Comparison of ENCODE assay signal across 1 cellular context in the genomic region with DNA sequence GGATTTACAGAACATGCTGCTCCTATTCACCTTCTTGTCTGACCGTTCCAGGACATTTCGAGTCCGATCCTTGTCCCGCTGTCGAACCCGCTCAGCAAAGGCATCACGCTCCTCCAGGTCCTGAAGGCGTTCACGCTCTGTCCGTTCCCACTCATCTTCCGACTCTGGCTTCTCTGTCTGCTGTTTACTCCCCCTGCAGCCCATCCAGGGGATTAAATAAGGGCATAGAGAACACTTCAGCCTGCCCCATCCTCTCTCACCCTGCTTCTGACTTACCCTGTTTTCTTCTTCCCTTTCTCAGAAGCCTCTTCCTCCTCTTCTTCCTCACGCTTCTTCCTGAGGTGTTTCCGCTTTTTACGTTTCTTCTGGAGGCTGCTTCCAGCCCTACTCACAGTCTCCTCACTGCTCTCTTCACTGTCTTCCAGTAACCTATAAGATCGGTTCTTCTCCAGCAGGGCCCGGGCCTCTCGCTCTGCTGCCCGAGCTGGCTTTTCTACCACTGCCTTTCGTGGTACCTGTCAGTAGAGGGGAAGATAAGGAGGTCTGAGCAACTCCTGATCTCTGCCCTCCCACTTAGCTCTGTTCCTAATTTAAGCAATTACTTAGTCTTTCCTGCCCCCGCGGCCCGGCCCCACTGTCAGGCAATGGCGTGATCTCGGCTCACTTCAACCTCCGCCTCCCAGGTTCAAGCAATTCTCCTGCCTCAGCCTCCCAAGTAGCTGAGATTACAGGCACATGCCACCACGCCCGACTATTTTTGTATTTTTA.
TF ChIP-seq lines count a peak whose summit lies in the region.

No MANE protein-coding gene starts in this region.

TF ChIP-seq in H1, 55 proteins besides CTCF, POLR2A, EP300 and RAD21:
- TF ChIP-seq, protein P1, sequence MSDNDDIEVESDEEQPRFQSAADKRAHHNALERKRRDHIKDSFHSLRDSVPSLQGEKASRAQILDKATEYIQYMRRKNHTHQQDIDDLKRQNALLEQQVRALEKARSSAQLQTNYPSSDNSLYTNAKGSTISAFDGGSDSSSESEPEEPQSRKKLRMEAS (IDR thresholded peaks at IDR 0.05): no peak
- TF ChIP-seq YY1 (IDR thresholded peaks at IDR 0.05; ENCODE audit: low read depth, low read length): no peak
